In the genomic region with DNA sequence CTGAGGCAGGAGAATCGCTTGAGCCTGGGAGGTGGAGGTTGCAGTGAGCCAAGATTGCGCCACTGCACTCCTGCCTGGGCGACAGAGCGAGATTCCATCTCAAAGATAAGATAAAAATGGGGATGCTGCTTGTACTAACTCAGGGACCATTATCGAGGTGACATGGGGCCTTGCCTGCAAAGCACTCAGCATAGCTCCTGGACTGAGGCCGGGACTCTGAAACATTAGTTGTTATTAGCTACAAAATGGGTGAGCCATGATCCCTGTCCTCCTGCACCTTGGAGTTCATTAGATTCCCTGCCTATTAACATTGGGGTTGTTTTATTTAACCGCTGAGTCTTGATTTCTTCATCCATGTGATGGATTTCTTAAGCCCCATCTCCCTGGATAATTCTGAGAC, we compare ENCODE assay signal across 33 cellular contexts. TPM values are rescaled to one million over a fixed set of nuclear protein-coding genes. Genes with fewer than 3 reads are reported as not detected.
"Had no signal": no experiment of that assay in that cellular context is flagged by ENCODE, and none has a peak within 500 bp of the region (broad histone marks: within the 10 kb centered on the region; RNA-seq: fewer than 3 reads in every experiment).

No MANE protein-coding gene starts in this region.

- H3K36me3 ChIP-seq: uterus had no signal

- DNase-seq: stimulated activated CD4-positive, alpha-beta T cell treated with anti-CD3 and anti-CD28 coated beads, Interleukin-2, amount 100 ng/mL, for 48 hours; stimulated activated CD4-positive, alpha-beta T cell treated with anti-CD3 and anti-CD28 coated beads, Interleukin-4, amount 100 ng/mL, for 1 hour; stimulated activated CD4-positive, alpha-beta T cell treated with anti-CD3 and anti-CD28 coated beads, Interleukin-4, amount 100 ng/mL, for 24 hours; stimulated activated CD4-positive, alpha-beta T cell treated with anti-CD3 and anti-CD28 coated beads, Interleukin-4, amount 100 ng/mL, for 4 hours; stimulated activated CD8-positive, alpha-beta memory T cell treated with anti-CD3 and anti-CD28 coated beads, Interleukin-4, amount 100 ng/mL, for 48 hours; stimulated activated naive B cell treated with anti-CD40 and anti-IgM and Interleukin-4, amounts not matched to agents 10 μg/mL and 1 μg/mL and 100 μg/mL, for 72 hours; stimulated activated naive CD4-positive, alpha-beta T cell; stimulated activated naive CD4-positive, alpha-beta T cell treated with Interleukin-2 at 50 U/mL for 16 hours; stimulated activated naive CD8-positive, alpha-beta T cell treated with anti-CD3 and anti-CD28 coated beads, Interleukin-15, amount 100 ng/mL, for 72 hours; stimulated activated naive CD8-positive, alpha-beta T cell treated with anti-CD3 and anti-CD28 coated beads, Interleukin-15, Interleukin-2, amounts not matched to agents 100 U/mL and 50 U/mL, for 24 hours; stomach; substantia nigra; testis; thyroid gland; tibial artery; transverse colon; trophoblast cell; upper lobe of left lung had no signal

- FAIRE-seq: urothelium cell line had no signal

- H3K27me3 Mint-ChIP-seq: stimulated activated memory B cell treated with anti-CD40 and anti-IgM and Interleukin-4, amounts not matched to agents 10 μg/mL and 1 μg/mL and 100 μg/mL, for 72 hours; stimulated activated naive B cell treated with anti-CD40 and anti-IgM and Interleukin-4, amounts not matched to agents 10 μg/mL and 1 μg/mL and 100 μg/mL, for 72 hours; stimulated activated naive CD8-positive, alpha-beta T cell treated with anti-CD3 and anti-CD28 coated beads, Interleukin-15, amount 100 ng/mL, for 72 hours; stimulated activated naive CD8-positive, alpha-beta T cell treated with anti-CD3 and anti-CD28 coated beads, Interleukin-15, Interleukin-2, amounts not matched to agents 100 ng/mL and 50 ng/mL, for 24 hours; type B pancreatic cell had no signal

- ATAC-seq: stimulated activated effector memory CD8-positive, alpha-beta T cell treated with anti-CD3 and anti-CD28 coated beads, Interleukin-12 subunit alpha, Interleukin-12 subunit beta, amount 100 ng/mL, for 72 hours; stimulated activated memory B cell treated with anti-CD40 and anti-IgM and Interleukin-4, amounts not matched to agents 10 μg/mL and 1 μg/mL and 100 μg/mL, for 72 hours; stimulated activated naive B cell treated with anti-CD40 and anti-IgM and Interleukin-4, amounts not matched to agents 10 μg/mL and 1 μg/mL and 100 μg/mL, for 72 hours; stimulated activated naive CD8-positive, alpha-beta T cell treated with anti-CD3 and anti-CD28 coated beads, Interleukin-15, amount 100 ng/mL, for 72 hours; stimulated activated naive CD8-positive, alpha-beta T cell treated with anti-CD3 and anti-CD28 coated beads, Interleukin-15, Interleukin-2, amounts not matched to agents 100 U/mL and 50 U/mL, for 24 hours; upper lobe of right lung had no signal

- H3K27me3 ChIP-seq: stomach, suprapubic skin, testis, thyroid gland, tibial artery, tibial nerve, transverse colon, upper lobe of left lung, upper lobe of right lung, uterus, vagina had no signal

- H3K27ac Mint-ChIP-seq: stimulated activated effector memory CD8-positive, alpha-beta T cell treated with anti-CD3 and anti-CD28 coated beads, Interleukin-12 subunit alpha, Interleukin-12 subunit beta, amount 100 ng/mL, for 72 hours; stimulated activated memory B cell treated with anti-CD40 and anti-IgM and Interleukin-4, amounts not matched to agents 10 μg/mL and 1 μg/mL and 100 μg/mL, for 72 hours; stimulated activated naive B cell treated with anti-CD40 and anti-IgM and Interleukin-4, amounts not matched to agents 10 μg/mL and 1 μg/mL and 100 μg/mL, for 72 hours; stimulated activated naive CD8-positive, alpha-beta T cell treated with anti-CD3 and anti-CD28 coated beads, Interleukin-15, amount 100 ng/mL, for 72 hours; stimulated activated naive CD8-positive, alpha-beta T cell treated with anti-CD3 and anti-CD28 coated beads, Interleukin-15, Interleukin-2, amounts not matched to agents 100 ng/mL and 50 ng/mL, for 24 hours; type B pancreatic cell had no signal

- H3K9me3 ChIP-seq: stomach, suprapubic skin, testis, thoracic aorta, thyroid gland, tibial artery, tibial nerve, transverse colon, upper lobe of left lung, upper lobe of right lung, uterus, vagina had no signal

- H3K4me3 Mint-ChIP-seq: stimulated activated effector memory CD8-positive, alpha-beta T cell treated with anti-CD3 and anti-CD28 coated beads, Interleukin-12 subunit alpha, Interleukin-12 subunit beta, amount 100 ng/mL, for 72 hours; stimulated activated memory B cell treated with anti-CD40 and anti-IgM and Interleukin-4, amounts not matched to agents 10 μg/mL and 1 μg/mL and 100 μg/mL, for 72 hours; stimulated activated naive B cell treated with anti-CD40 and anti-IgM and Interleukin-4, amounts not matched to agents 10 μg/mL and 1 μg/mL and 100 μg/mL, for 72 hours; stimulated activated naive CD8-positive, alpha-beta T cell treated with anti-CD3 and anti-CD28 coated beads, Interleukin-15, amount 100 ng/mL, for 72 hours; stimulated activated naive CD8-positive, alpha-beta T cell treated with anti-CD3 and anti-CD28 coated beads, Interleukin-15, Interleukin-2, amounts not matched to agents 100 ng/mL and 50 ng/mL, for 24 hours; type B pancreatic cell had no signal

- H3K27ac ChIP-seq: stomach, suprapubic skin, testis, thoracic aorta, thyroid gland, tibial artery, tibial nerve, transverse colon, upper lobe of left lung, upper lobe of right lung, uterus, vagina had no signal

- H3K4me1 ChIP-seq: uterus had no signal

- H3K9me3 Mint-ChIP-seq: stimulated activated effector memory CD8-positive, alpha-beta T cell treated with anti-CD3 and anti-CD28 coated beads, Interleukin-12 subunit alpha, Interleukin-12 subunit beta, amount 100 ng/mL, for 72 hours; stimulated activated memory B cell treated with anti-CD40 and anti-IgM and Interleukin-4, amounts not matched to agents 10 μg/mL and 1 μg/mL and 100 μg/mL, for 72 hours; stimulated activated naive B cell treated with anti-CD40 and anti-IgM and Interleukin-4, amounts not matched to agents 10 μg/mL and 1 μg/mL and 100 μg/mL, for 72 hours; stimulated activated naive CD8-positive, alpha-beta T cell treated with anti-CD3 and anti-CD28 coated beads, Interleukin-15, amount 100 ng/mL, for 72 hours; stimulated activated naive CD8-positive, alpha-beta T cell treated with anti-CD3 and anti-CD28 coated beads, Interleukin-15, Interleukin-2, amounts not matched to agents 100 ng/mL and 50 ng/mL, for 24 hours; type B pancreatic cell had no signal

- H3K4me3 ChIP-seq: stomach, suprapubic skin, testis, thoracic aorta, thyroid gland, tibial artery, tibial nerve, transverse colon, upper lobe of left lung, upper lobe of right lung, uterus, vagina had no signal

RNA-seq across cellular contexts. Expression of a gene that starts 6.1 kb away (rescaled TPM):
- total RNA-seq: stomach, subcutaneous adipose tissue, suprapubic skin, temporal lobe, thoracic aorta, tibial nerve, upper lobe of left lung, upper lobe of right lung, ureter, urinary bladder, uterus, vagina had no signal
- polyA plus RNA-seq: urinary bladder had no signal

RNA-seq across cellular contexts. Expression of a gene that starts 42.3 kb away (rescaled TPM):
- total RNA-seq: stomach, subcutaneous adipose tissue, suprapubic skin, temporal lobe, thoracic aorta, tibial nerve, transverse colon, upper lobe of right lung, ureter, urinary bladder, vagina had no signal
- polyA plus RNA-seq: urinary bladder had no signal
